Comparison of ENCODE assay signal across 23 cellular contexts in the genomic region with DNA sequence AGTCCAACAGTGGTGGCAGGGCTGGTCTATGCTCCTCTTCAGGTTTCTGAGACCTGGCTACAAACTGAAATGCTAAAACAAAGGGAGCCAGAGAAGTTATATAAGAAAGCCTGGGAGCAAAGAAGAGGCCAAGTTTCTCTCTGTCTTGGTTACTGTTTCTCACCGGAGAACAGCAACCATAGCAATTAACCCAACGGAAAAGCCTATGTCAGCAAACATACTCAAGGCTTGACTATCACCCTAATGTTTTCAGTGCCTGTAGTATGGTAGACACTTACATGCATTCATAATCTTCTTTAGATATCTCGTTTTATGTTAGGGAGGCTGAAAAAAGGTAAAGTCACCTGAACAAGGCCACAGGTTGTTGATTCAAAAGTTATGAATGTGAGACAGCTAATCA.
DNase-seq lines count a peak whose midpoint lies in the region; ATAC-seq, FAIRE-seq and TF ChIP-seq lines count a peak whose summit lies in the region.
"Had no signal": no experiment of that assay in that cellular context is flagged by ENCODE, and none has a peak within 500 bp of the region (broad histone marks: within the 10 kb centered on the region; RNA-seq: fewer than 3 reads in every experiment).

No MANE protein-coding gene starts in this region.

- CTCF ChIA-PET in HepG2 (lab: Yijun Ruan, JAX; ENCODE audit: low intra/inter-chr PET ratio, low total read pairs): no interaction called here
- CTCF ChIA-PET in K562 (lab: Yijun Ruan, JAX; ENCODE audit: low intra/inter-chr PET ratio): no interaction called here

- H2BK5ac ChIP-seq in trophoblast cell (ENCODE audit: low read depth, low read length, poor library complexity): no peak overlapping the region

- H3K4me1 ChIP-seq in HepG2 (ENCODE audit: insufficient read depth, low read length) (no peaks in the 10 kb centered on the region), right lobe of liver (no peaks in the 10 kb centered on the region), K562 (replicated peaks in 1 of 2; ENCODE audit: control insufficient read depth in 2 of 2, insufficient read depth in 2 of 2, low read length in 2 of 2) (no peaks in the 10 kb centered on the region), trophoblast cell (ENCODE audit: control insufficient read depth in 1 of 2, insufficient read depth in 2 of 2, low read length in 2 of 2) (no peaks in the 10 kb centered on the region)
- H3K4me1 ChIP-seq: Caco-2 had no signal

- in situ Hi-C loops in HepG2 (cut with HindIII; ENCODE audit: extremely low pct_ligation_motif_present, low pct_unique_long_range_greater_than_20kb) (no loop called here), K562 (cut with MboI) (no loop called here)

- H2BK120ac ChIP-seq in trophoblast cell (ENCODE audit: insufficient read depth, low read length, poor library complexity): peak overlapping the region; percentile 11

- intact Hi-C loops in HepG2 (cut with micrococcal nuclease; ENCODE audit: unreplicated experiment): no loop called here
- intact Hi-C loops in right lobe of liver (cut with DNase I): no loop called here
- intact Hi-C loops in K562 (cut with micrococcal nuclease): no loop called here

- TF ChIP-seq POLR2A in HepG2 (IDR thresholded peaks at IDR 0.05; ENCODE audit: insufficient read depth in 1 of 2, low read depth in 2 of 2, low read length in 2 of 2): no peak
- TF ChIP-seq POLR2A in right lobe of liver (IDR thresholded peaks at IDR 0.05): no peak
- no peak for TF ChIP-seq POLR2A in K562 (conservative IDR thresholded peaks at IDR 0.05)

- FAIRE-seq in HepG2 (lab: Jason Lieb, UNC) (no peak), K562 (lab: Jason Lieb, UNC) (no peak)
- FAIRE-seq: A204.1, D721Med, G401.6, GM12891 had no signal

- H3K36me3 ChIP-seq in HepG2 (replicated peaks in 1 of 2; ENCODE audit: control insufficient read depth in 1 of 2, insufficient read depth in 2 of 2, low read length in 2 of 2): no peaks in the 10 kb centered on the region
- H3K36me3 ChIP-seq in right lobe of liver: no peaks in the 10 kb centered on the region
- H3K36me3 ChIP-seq in K562 (ENCODE audit: control insufficient read depth, insufficient read depth, low read length): no peaks in the 10 kb centered on the region
- H3K36me3 ChIP-seq in trophoblast cell (ENCODE audit: control insufficient read depth in 1 of 2, insufficient read depth in 2 of 2, low read length in 2 of 2): no peaks in the 10 kb centered on the region
- H3K36me3 ChIP-seq: BE2C, BLaER1 had no signal

- H3K27me3 ChIP-seq in HepG2 (ENCODE audit: control insufficient read depth in 1 of 2, insufficient read depth in 2 of 2, low read length in 2 of 2) (no peaks in the 10 kb centered on the region), right lobe of liver (no peaks in the 10 kb centered on the region), K562 (ENCODE audit: control insufficient read depth in 2 of 2, insufficient read depth in 2 of 2, low read length in 2 of 2) (no peaks in the 10 kb centered on the region), trophoblast cell (ENCODE audit: insufficient read depth, low read length) (no peaks in the 10 kb centered on the region)
- H3K27me3 ChIP-seq: BE2C, BLaER1 had no signal

- H3K9ac ChIP-seq in HepG2 (ENCODE audit: insufficient read depth, low read depth, low read length) (no peak overlapping the region), K562 (ENCODE audit: insufficient read depth in 1 of 2, low read depth in 2 of 2, low read length in 2 of 2) (no peak overlapping the region), trophoblast cell (ENCODE audit: low read length) (no peak overlapping the region)
- H3K9ac ChIP-seq: BLaER1 had no signal

- H2AFZ ChIP-seq in HepG2 (ENCODE audit: low read length) (no peak overlapping the region), K562 (ENCODE audit: low read depth, low read length) (no peak overlapping the region), trophoblast cell (ENCODE audit: insufficient read depth, low read length, poor library complexity) (no peak overlapping the region)

- DNase-seq in HepG2 (ENCODE audit: low spot score) (no peak), right lobe of liver (no peak), K562 (ENCODE audit: extremely low read depth in 1 of 4, low spot score in 3 of 4) (no peak), trophoblast cell (no peak), NCI-H1417 (lab: John Stamatoyannopoulos, UW) (no peak), HUDEP-2 (lab: John Stamatoyannopoulos, UW; ENCODE audit: unreplicated experiment in 76 of 76) (no peak)
- DNase-seq: 8988T; ACHN; BE2C; C1 segment of cervical spinal cord; Caco-2; Calu3; CD4-positive, alpha-beta memory T cell; CD4-positive, CD25-positive, alpha-beta regulatory T cell; CD8-positive, alpha-beta memory T cell; DMS79 treated with DMSO at 0.1 percent for 48 hours; GF-D8 had no signal

- no peak for TF ChIP-seq CTCF in HepG2 (CRISPR knock-in tag; IDR thresholded peaks at IDR 0.05)
- TF ChIP-seq CTCF in right lobe of liver (IDR thresholded peaks at IDR 0.05): no peak
- TF ChIP-seq CTCF in K562 (IDR thresholded peaks at IDR 0.05 in 2 of 3, conservative IDR thresholded peaks at IDR 0.05 in 1 of 3; ENCODE audit: insufficient read depth in 2 of 3, low read depth in 1 of 3, low read length in 3 of 3): no peak

- H2BK12ac ChIP-seq in trophoblast cell (ENCODE audit: low read length): no peak overlapping the region

- TF ChIP-seq EP300 in HepG2 (IDR thresholded peaks at IDR 0.05; ENCODE audit: low read depth in 2 of 2, low read length in 2 of 2) (no peak), HepG2 (CRISPR knock-in tag; IDR thresholded peaks at IDR 0.05; ENCODE audit: borderline replicate concordance) (no peak), K562 (IDR thresholded peaks at IDR 0.05; ENCODE audit: low read length) (no peak)

- H4K12ac ChIP-seq in trophoblast cell (ENCODE audit: low read depth, low read length): no peak overlapping the region

- TF ChIP-seq RAD21 in HepG2 (CRISPR knock-in tag; IDR thresholded peaks at IDR 0.05) (no peak), K562 (CRISPR knock-in tag; conservative IDR thresholded peaks at IDR 0.05 in 1 of 2, IDR thresholded peaks at IDR 0.05 in 1 of 2) (no peak)

- ATAC-seq in HepG2 (no peak), right lobe of liver (no peak), K562 (no peak), GM19035 (IDR thresholded peaks at IDR 0.05; ENCODE audit: unreplicated experiment) (no peak)

- H3K18ac ChIP-seq in trophoblast cell (ENCODE audit: low read length): peak overlapping the region; percentile 29

- POLR2A ChIA-PET in HepG2 (lab: Yijun Ruan, JAX): no interaction called here
- POLR2A ChIA-PET in K562 (lab: Yijun Ruan, JAX): no interaction called here

- no peaks in the 10 kb centered on the region for H4K20me1 ChIP-seq in HepG2 (ENCODE audit: insufficient read depth, low read length)
- no peaks in the 10 kb centered on the region for H4K20me1 ChIP-seq in K562 (replicated peaks; ENCODE audit: control insufficient read depth, insufficient read depth, low read length)
- H4K20me1 ChIP-seq: BLaER1 had no signal

- no peak overlapping the region for H3K4ac ChIP-seq in trophoblast cell (ENCODE audit: low read depth, low read length)

- H3K27ac ChIP-seq in HepG2 (ENCODE audit: extremely low read length, insufficient read depth, low read length): no peak overlapping the region
- no peak overlapping the region for H3K27ac ChIP-seq in right lobe of liver
- no peak overlapping the region for H3K27ac ChIP-seq in K562 (ENCODE audit: extremely low read depth, low read depth, low read length)
- H3K27ac ChIP-seq in trophoblast cell (ENCODE audit: low read depth, low read length): no peak overlapping the region
- H3K27ac ChIP-seq: BLaER1 had no signal

- no peaks in the 10 kb centered on the region for H3K79me2 ChIP-seq in HepG2 (ENCODE audit: insufficient read depth, low read length)
- H3K79me2 ChIP-seq in K562 (ENCODE audit: control insufficient read depth, insufficient read depth, low read length): no peaks in the 10 kb centered on the region
- H3K79me2 ChIP-seq in trophoblast cell (ENCODE audit: control insufficient read depth, insufficient read depth, low read length, poor library complexity): no peaks in the 10 kb centered on the region

- no peaks in the 10 kb centered on the region for H3K9me1 ChIP-seq in K562 (ENCODE audit: control insufficient read depth, insufficient read depth, low read length)

- H3K4me3 ChIP-seq in HepG2 (replicated peaks in 1 of 3; ENCODE audit: insufficient read depth in 1 of 3, low read depth in 2 of 3, low read length in 3 of 3) (no peak overlapping the region), right lobe of liver (no peak overlapping the region), K562 (no peak overlapping the region), trophoblast cell (ENCODE audit: low read depth, low read length) (no peak overlapping the region)
- H3K4me3 ChIP-seq: BLaER1 had no signal

- peak overlapping the region; percentile 5 for H4K91ac ChIP-seq in trophoblast cell (ENCODE audit: low read depth, low read length)

- no peak overlapping the region for H3K14ac ChIP-seq in trophoblast cell (ENCODE audit: low read length)

- BruUV-seq in HepG2 (replicated peaks; lab: Mats Ljungman, UMichigan) (no TSS peak), K562 (replicated peaks; lab: Mats Ljungman, UMichigan) (no TSS peak)

- no peak overlapping the region for H3K23ac ChIP-seq in trophoblast cell (ENCODE audit: low read length)

- H2AK5ac ChIP-seq in trophoblast cell (ENCODE audit: low read length): no peak overlapping the region

- no peak overlapping the region for H4K8ac ChIP-seq in trophoblast cell (ENCODE audit: low read depth, low read length)

- H3K4me2 ChIP-seq in HepG2 (ENCODE audit: low read depth, low read length): no peak overlapping the region
- H3K4me2 ChIP-seq in K562 (ENCODE audit: insufficient read depth, low read length): no peak overlapping the region
- H3K4me2 ChIP-seq in trophoblast cell (ENCODE audit: low read length): no peak overlapping the region
- H3K4me2 ChIP-seq: BLaER1 had no signal

- H3K9me3 ChIP-seq in HepG2 (ENCODE audit: low read length): peaks cover 7% of the 10 kb centered on the region; the same call in 1 of the 2 replicates
- no peaks in the 10 kb centered on the region for H3K9me3 ChIP-seq in right lobe of liver
- no peaks in the 10 kb centered on the region for H3K9me3 ChIP-seq in K562 (replicated peaks; ENCODE audit: control insufficient read depth, insufficient read depth, low read depth, low read length)
- no peaks in the 10 kb centered on the region for H3K9me3 ChIP-seq in trophoblast cell (ENCODE audit: insufficient read depth, low read depth, low read length)
- H3K9me3 ChIP-seq: BE2C, Caco-2 had no signal

- WGBS in HepG2 (ENCODE audit: low lambda C conversion rate): 0% methylated on average over 3 of the region's 3 CpGs
- WGBS in right lobe of liver (ENCODE audit: insufficient coverage, low coverage, low lambda C conversion rate, missing lambda C conversion rate): 17% methylated on average over 2 of the region's 3 CpGs
- WGBS in K562 (ENCODE audit: insufficient coverage, low coverage, missing lambda C conversion rate): 0% methylated on average over 2 of the region's 3 CpGs
- WGBS in trophoblast cell (ENCODE audit: extremely low coverage, insufficient coverage, insufficient read length): no CpG with 5 or more reads among the region's 3 CpGs

- H3K79me1 ChIP-seq in trophoblast cell (ENCODE audit: low read length): peaks cover 3% of the 10 kb centered on the region

TF ChIP-seq in K562, 482 proteins besides CTCF, POLR2A, EP300 and RAD21 (continues in another document):
- TF ChIP-seq C11orf30 (IDR thresholded peaks at IDR 0.05; ENCODE audit: low read depth) (peak; percentile 8; the same call in 1 of the 2 replicates), PURB (CRISPR knock-in tag; IDR thresholded peaks at IDR 0.05; ENCODE audit: low read depth) (no peak), KDM2B (CRISPR knock-in tag; IDR thresholded peaks at IDR 0.05) (no peak)
